Comparison of ENCODE assay signal across 17 cellular contexts in genomic region chr7:74493295-74493694, GRCh38. TPM values are rescaled to one million over a fixed set of nuclear protein-coding genes. Genes with fewer than 3 reads are reported as not detected.
DNase-seq lines count a peak whose midpoint lies in the region; TF ChIP-seq lines count a peak whose summit lies in the region.
"Had no signal": no experiment of that assay in that cellular context is flagged by ENCODE, and none has a peak within 500 bp of the region (broad histone marks: within the 10 kb centered on the region; RNA-seq: fewer than 3 reads in every experiment).

No MANE protein-coding gene starts in this region.

- TF ChIP-seq CTCF in RWPE1 (conservative IDR thresholded peaks at IDR 0.05; ENCODE audit: low read depth) (no peak), nephron progenitor cell (IDR thresholded peaks at IDR 0.05) (no peak), progenitor cell of endocrine pancreas (IDR thresholded peaks at IDR 0.05; ENCODE audit: unreplicated experiment) (no peak)

- no peaks in the 10 kb centered on the region for H3K4me1 Mint-ChIP-seq in activated naive CD4-positive, alpha-beta T cell treated with anti-CD3 and anti-CD28 coated beads, Interleukin-2, amount 50 U/mL, for 24 hours
- H3K4me1 Mint-ChIP-seq in activated naive CD4-positive, alpha-beta T cell treated with anti-CD3 and anti-CD28 coated beads, Interleukin-2, amount 10 ng/mL, durations not matched to agents 7 days and 5 days: no peaks in the 10 kb centered on the region
- peaks cover 14% of the 10 kb centered on the region for H3K4me1 Mint-ChIP-seq in nephron progenitor cell
- peaks cover 2% of the 10 kb centered on the region for H3K4me1 Mint-ChIP-seq in progenitor cell of endocrine pancreas (ENCODE audit: low read depth)
- H3K4me1 Mint-ChIP-seq: CD14-positive monocyte had no signal

- H3K4me3 Mint-ChIP-seq in activated naive CD4-positive, alpha-beta T cell treated with anti-CD3 and anti-CD28 coated beads, Interleukin-2, amount 50 U/mL, for 24 hours: no peak overlapping the region
- no peak overlapping the region for H3K4me3 Mint-ChIP-seq in activated naive CD4-positive, alpha-beta T cell treated with anti-CD3 and anti-CD28 coated beads, Interleukin-2, amount 10 ng/mL, durations not matched to agents 7 days and 5 days
- no peak overlapping the region for H3K4me3 Mint-ChIP-seq in nephron progenitor cell
- no peak overlapping the region for H3K4me3 Mint-ChIP-seq in progenitor cell of endocrine pancreas (ENCODE audit: low read depth)
- H3K4me3 Mint-ChIP-seq: CD14-positive monocyte; CD4-positive, alpha-beta memory T cell; GM23338; HFFc6 had no signal

- POLR2A ChIA-PET in RWPE1 (lab: Yijun Ruan, JAX; ENCODE audit: low non-redundant PET): no interaction called here

- H3K27me3 Mint-ChIP-seq in activated naive CD4-positive, alpha-beta T cell treated with anti-CD3 and anti-CD28 coated beads, Interleukin-2, amount 50 U/mL, for 24 hours: no peaks in the 10 kb centered on the region
- H3K27me3 Mint-ChIP-seq in activated naive CD4-positive, alpha-beta T cell treated with anti-CD3 and anti-CD28 coated beads, Interleukin-2, amount 10 ng/mL, durations not matched to agents 7 days and 5 days: peaks cover 20% of the 10 kb centered on the region
- H3K27me3 Mint-ChIP-seq in nephron progenitor cell (ENCODE audit: low read depth, poor library complexity) (no peaks in the 10 kb centered on the region), progenitor cell of endocrine pancreas (no peaks in the 10 kb centered on the region)

- H3K9me3 Mint-ChIP-seq in activated naive CD4-positive, alpha-beta T cell treated with anti-CD3 and anti-CD28 coated beads, Interleukin-2, amount 50 U/mL, for 24 hours: no peaks in the 10 kb centered on the region
- peaks cover 6% of the 10 kb centered on the region for H3K9me3 Mint-ChIP-seq in activated naive CD4-positive, alpha-beta T cell treated with anti-CD3 and anti-CD28 coated beads, Interleukin-2, amount 10 ng/mL, durations not matched to agents 7 days and 5 days
- H3K9me3 Mint-ChIP-seq in nephron progenitor cell (peaks cover 26% of the 10 kb centered on the region), progenitor cell of endocrine pancreas (ENCODE audit: low read depth) (peaks cover 3% of the 10 kb centered on the region)

- DNase-seq in activated naive CD4-positive, alpha-beta T cell treated with anti-CD3 and anti-CD28 coated beads, Interleukin-2, amount 10 ng/mL, durations not matched to agents 7 days and 5 days: no peak
- DNase-seq in RWPE1 (ENCODE audit: low spot score): no peak
- DNase-seq in nephron progenitor cell: no peak
- DNase-seq in stimulated activated CD4-positive, alpha-beta T cell treated with anti-CD3 and anti-CD28 coated beads, Interleukin-12 subunit alpha, Interleukin-12 subunit beta, amount 100 ng/mL, for 4 hours: no peak
- no peak for DNase-seq in HuH-7 (ENCODE audit: low spot score)
- DNase-seq in progenitor cell of endocrine pancreas (ENCODE audit: low spot score, unreplicated experiment): no peak
- DNase-seq: 8988T; CD4-positive, alpha-beta memory T cell; DMS79 treated with DMSO at 0.1 percent for 48 hours; GF-D8; H7; HFFc6 had no signal

- peak overlapping the region; percentile 26 for H3K27ac ChIP-seq in RWPE1
- H3K27ac ChIP-seq: BLaER1, HL-60 had no signal

- H3K36me3 Mint-ChIP-seq in activated naive CD4-positive, alpha-beta T cell treated with anti-CD3 and anti-CD28 coated beads, Interleukin-2, amount 50 U/mL, for 24 hours: no peaks in the 10 kb centered on the region
- H3K36me3 Mint-ChIP-seq in activated naive CD4-positive, alpha-beta T cell treated with anti-CD3 and anti-CD28 coated beads, Interleukin-2, amount 10 ng/mL, durations not matched to agents 7 days and 5 days: no peaks in the 10 kb centered on the region
- H3K36me3 Mint-ChIP-seq in nephron progenitor cell (ENCODE audit: low read depth) (peaks cover 63% of the 10 kb centered on the region), progenitor cell of endocrine pancreas (ENCODE audit: insufficient read depth) (peaks cover 19% of the 10 kb centered on the region)
- H3K36me3 Mint-ChIP-seq: CD14-positive monocyte had no signal

- CTCF ChIA-PET in activated naive CD4-positive, alpha-beta T cell treated with anti-CD3 and anti-CD28 coated beads, Interleukin-2, amount 10 ng/mL, durations not matched to agents 7 days and 5 days (lab: Charles Lee): no interaction called here
- CTCF ChIA-PET in RWPE1 (lab: Yijun Ruan, JAX): interaction anchor here (0.6 to 0.7 kb wide), 2 partner anchors 28 to 51 kb away, joined by 3 to 4 read pairs; no protein-coding TSS in a partner anchor

- H3K27ac Mint-ChIP-seq in activated naive CD4-positive, alpha-beta T cell treated with anti-CD3 and anti-CD28 coated beads, Interleukin-2, amount 50 U/mL, for 24 hours: peak overlapping the region; percentile 46
- H3K27ac Mint-ChIP-seq in activated naive CD4-positive, alpha-beta T cell treated with anti-CD3 and anti-CD28 coated beads, Interleukin-2, amount 10 ng/mL, durations not matched to agents 7 days and 5 days: no peak overlapping the region
- H3K27ac Mint-ChIP-seq in nephron progenitor cell (peak overlapping the region; percentile 19), progenitor cell of endocrine pancreas (no peak overlapping the region)
- H3K27ac Mint-ChIP-seq: GM23338, HFFc6 had no signal

RNA-seq across cellular contexts. Expression of gene GTF2IRD1, which starts 39.6 kb away (rescaled TPM):
- total RNA-seq in progenitor cell of endocrine pancreas: 52.6 and 60.7 TPM in 2 replicates

Comparison
In these comparisons a context has a peak if more than half of its experiments do, and no peak if none do; other contexts are left out.
1. H3K27ac Mint-ChIP-seq: peak in activated naive CD4-positive, alpha-beta T cell treated with anti-CD3 and anti-CD28 coated beads, Interleukin-2, amount 50 U/mL, for 24 hours (single experiment) and nephron progenitor cell (single experiment); none in activated naive CD4-positive, alpha-beta T cell treated with anti-CD3 and anti-CD28 coated beads, Interleukin-2, amount 10 ng/mL, durations not matched to agents 7 days and 5 days (single experiment) and progenitor cell of endocrine pancreas (single experiment).